26 cellular contexts compared by ENCODE assay signal in the genomic region with DNA sequence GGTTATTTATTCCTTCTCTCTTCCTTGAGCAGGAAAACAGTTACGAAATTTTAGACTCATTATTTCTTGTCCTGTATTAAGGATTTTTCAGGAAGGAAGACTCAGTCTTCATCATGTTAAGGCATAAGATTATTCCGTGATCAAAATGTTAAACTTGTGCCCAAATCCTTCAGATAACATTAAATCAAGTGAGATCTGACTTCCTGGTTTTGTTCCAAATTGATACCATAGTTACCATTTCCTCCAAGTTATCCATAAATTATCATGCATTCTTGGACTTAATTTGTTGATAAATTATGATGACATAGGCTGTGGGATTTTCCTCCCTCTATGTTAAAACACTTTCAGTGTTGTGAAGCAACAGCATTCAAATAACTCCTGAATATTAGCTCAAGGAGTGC. TPM values are rescaled to one million over a fixed set of nuclear protein-coding genes. Genes with fewer than 3 reads are reported as not detected.
DNase-seq lines count a peak whose midpoint lies in the region; ATAC-seq and TF ChIP-seq lines count a peak whose summit lies in the region.
"Had no signal": no experiment of that assay in that cellular context is flagged by ENCODE, and none has a peak within 500 bp of the region (broad histone marks: within the 10 kb centered on the region; RNA-seq: fewer than 3 reads in every experiment).

No MANE protein-coding gene starts in this region.

- H3K4me1 ChIP-seq in osteoblast (ENCODE audit: insufficient read depth, low read length): peaks cover 73% of the 10 kb centered on the region

- peaks cover 45% of the 10 kb centered on the region for H3K36me3 ChIP-seq in osteoblast (ENCODE audit: insufficient read depth, low read length)
- H3K36me3 ChIP-seq: BLaER1 treated with 17β-estradiol and CSF1 and Interleukin-3, amounts not matched to agents 10 nM and 100 nM; thyroid gland had no signal

- ATAC-seq in SK-N-SH treated with all-trans-retinoic acid at 6 μM for 48 hours (peak; percentile 34), GM19328 (IDR thresholded peaks at IDR 0.05; ENCODE audit: unreplicated experiment) (no peak)
- ATAC-seq: activated CD8-positive, alpha-beta T cell treated with anti-CD3 and anti-CD28 coated beads, Interleukin-2, amount 10 ng/mL, durations not matched to agents 7 days and 5 days; HepG2; T-cell had no signal

- no peaks in the 10 kb centered on the region for H3K27me3 ChIP-seq in osteoblast (ENCODE audit: insufficient read depth, low read length)
- H3K27me3 ChIP-seq: BLaER1 treated with 17β-estradiol and CSF1 and Interleukin-3, amounts not matched to agents 10 nM and 100 nM; thyroid gland had no signal

- H4K20me1 ChIP-seq in osteoblast (ENCODE audit: insufficient read depth, low read length): no peaks in the 10 kb centered on the region
- H4K20me1 ChIP-seq: BLaER1 treated with 17β-estradiol and CSF1 and Interleukin-3, amounts not matched to agents 10 nM and 100 nM had no signal

- H3K4me3 ChIP-seq in AG10803 (ENCODE audit: low read length) (no peak overlapping the region), fibroblast of pulmonary artery (replicated peaks; ENCODE audit: low read depth, low read length) (no peak overlapping the region), osteoblast (ENCODE audit: insufficient read depth, low read length) (no peak overlapping the region)
- H3K4me3 ChIP-seq: BLaER1 treated with 17β-estradiol and CSF1 and Interleukin-3, amounts not matched to agents 10 nM and 100 nM; thyroid gland had no signal

- DNase-seq in AG10803 (ENCODE audit: low read depth): peak; percentile 49
- peak; percentile 71 for DNase-seq in fibroblast of pulmonary artery (ENCODE audit: low read depth)
- DNase-seq in osteoblast (ENCODE audit: insufficient read length, low spot score, missing footprints): no peak
- DNase-seq in activated CD4-positive, alpha-beta T cell treated with anti-CD3 and anti-CD28 coated beads for 1 hour: no peak
- DNase-seq in LoVo (ENCODE audit: low spot score): no peak
- no peak for DNase-seq in GM20000 (ENCODE audit: low spot score)
- DNase-seq: activated CD4-positive, CD25-positive, alpha-beta regulatory T cell treated with anti-CD3 and anti-CD28 coated beads, Interleukin-2, amount 50 U/mL, for 72 hours; activated CD8-positive, alpha-beta T cell treated with anti-CD3 and anti-CD28 coated beads, Interleukin-2, amount 10 ng/mL, durations not matched to agents 7 days and 5 days; activated naive CD4-positive, alpha-beta T cell treated with Interleukin-2 at 50 U/mL for 16 hours; amygdala; EL; kidney; NCI-H1417; NCI-H2107; NCI-H526; occipital lobe; retina; stimulated activated CD4-positive, alpha-beta T cell treated with anti-CD3 and anti-CD28 coated beads, Interleukin-2, amount 100 ng/mL, for 48 hours; stimulated activated naive CD4-positive, alpha-beta T cell; T-cell; thyroid gland had no signal

- no peaks in the 10 kb centered on the region for H3K9me3 ChIP-seq in osteoblast (ENCODE audit: low read depth, low read length)
- H3K9me3 ChIP-seq: thyroid gland had no signal

- no peak overlapping the region for H3K4me2 ChIP-seq in osteoblast (ENCODE audit: insufficient read depth, low read length)

- peaks cover 21% of the 10 kb centered on the region for H3K79me2 ChIP-seq in osteoblast (ENCODE audit: insufficient read depth, low read length)

- H2AFZ ChIP-seq in osteoblast (ENCODE audit: low read length): no peak overlapping the region

- peak overlapping the region; percentile 57 for H3K27ac ChIP-seq in osteoblast (ENCODE audit: low read depth, low read length)
- H3K27ac ChIP-seq: BLaER1 treated with 17β-estradiol and CSF1 and Interleukin-3, amounts not matched to agents 10 nM and 100 nM; epithelial cell of prostate; thyroid gland had no signal

- no peak for TF ChIP-seq CTCF in AG10803 (conservative IDR thresholded peaks at IDR 0.05; ENCODE audit: low read length)
- TF ChIP-seq CTCF in fibroblast of pulmonary artery (IDR thresholded peaks at IDR 0.05; ENCODE audit: low read length, missing control alignments): no peak
- no peak for TF ChIP-seq CTCF in osteoblast (IDR thresholded peaks at IDR 0.05; ENCODE audit: extremely low read depth, low read depth, low read length)
- no peak for TF ChIP-seq CTCF in GM20000 (IDR thresholded peaks at IDR 0.05; ENCODE audit: extremely low read depth, missing control alignments)

TF ChIP-seq in SK-N-SH treated with all-trans-retinoic acid at 6 μM for 48 hours, 23 proteins besides CTCF, POLR2A, EP300 and RAD21:
- TF ChIP-seq BACH2 (CRISPR knock-in tag; IDR thresholded peaks at IDR 0.05; ENCODE audit: borderline replicate concordance) (no peak), ARNTL (CRISPR knock-in tag; IDR thresholded peaks at IDR 0.05; ENCODE audit: borderline replicate concordance, low read depth) (no peak), ZNF8 (CRISPR knock-in tag; IDR thresholded peaks at IDR 0.05) (no peak)

RNA-seq across cellular contexts. Expression of gene EFEMP1, which starts 31.9 kb away (rescaled TPM):
- total RNA-seq in osteoblast: 1,402 and 1,564 TPM in 2 replicates
- total RNA-seq: activated CD8-positive, alpha-beta T cell treated with anti-CD3 and anti-CD28 coated beads, Interleukin-2, amount 10 ng/mL, durations not matched to agents 7 days and 5 days; HepG2 had no signal

Comparison
In these comparisons a context has a peak if more than half of its experiments do, and no peak if none do; other contexts are left out.
1. DNase-seq: peak in AG10803 (single experiment) and fibroblast of pulmonary artery (single experiment); none in osteoblast (single experiment), activated CD4-positive, alpha-beta T cell treated with anti-CD3 and anti-CD28 coated beads for 1 hour (single experiment), LoVo (single experiment) and GM20000 (single experiment).